22 cellular contexts compared by ENCODE assay signal in the genomic region with DNA sequence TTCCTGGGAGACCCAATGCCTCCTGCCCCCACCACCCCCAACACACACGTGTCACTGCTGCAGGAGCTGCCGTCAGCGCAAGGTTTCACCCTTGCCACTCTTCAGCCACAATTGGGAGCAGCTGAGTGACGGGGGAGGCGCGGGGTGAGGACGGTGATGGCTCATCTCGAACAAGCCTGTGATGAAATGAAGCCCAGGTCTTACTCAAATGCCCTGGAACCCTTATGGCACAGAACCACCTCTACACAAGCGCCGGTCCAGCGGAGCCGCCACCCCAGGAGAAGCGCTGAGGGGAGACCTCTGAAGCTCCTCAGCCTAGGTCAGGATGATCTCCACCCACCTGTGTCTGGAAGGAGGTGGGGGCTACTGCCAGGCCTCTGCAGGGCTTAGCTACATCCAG. TPM values are rescaled to one million over a fixed set of nuclear protein-coding genes. Genes with fewer than 3 reads are reported as not detected.
DNase-seq lines count a peak whose midpoint lies in the region; ATAC-seq and TF ChIP-seq lines count a peak whose summit lies in the region.
"Had no signal": no experiment of that assay in that cellular context is flagged by ENCODE, and none has a peak within 500 bp of the region (broad histone marks: within the 10 kb centered on the region; RNA-seq: fewer than 3 reads in every experiment).

No MANE protein-coding gene starts in this region.

- H3K4ac ChIP-seq in IMR-90 (ENCODE audit: low read depth, low read length): no peak overlapping the region
- H3K4ac ChIP-seq in neuronal stem cell (ENCODE audit: low read length): no peak overlapping the region

- H2BK20ac ChIP-seq in IMR-90 (ENCODE audit: low read depth, low read length): no peak overlapping the region

- no peak overlapping the region for H3K56ac ChIP-seq in IMR-90 (ENCODE audit: extremely low read depth, insufficient read depth, low read length)

- H3K27me3 ChIP-seq in heart left ventricle: no peaks in the 10 kb centered on the region
- H3K27me3 ChIP-seq in IMR-90 (ENCODE audit: control insufficient read depth, insufficient read depth, low read length): no peaks in the 10 kb centered on the region
- H3K27me3 ChIP-seq in neuronal stem cell (ENCODE audit: control insufficient read depth in 3 of 3, insufficient read depth in 3 of 3, low read depth in 1 of 3, low read length in 3 of 3): no peaks in the 10 kb centered on the region
- H3K27me3 ChIP-seq in mammary epithelial cell (ENCODE audit: insufficient read depth, low read length): no peaks in the 10 kb centered on the region
- H3K27me3 ChIP-seq: BE2C; BLaER1 treated with 17β-estradiol and CSF1 and Interleukin-3, amounts not matched to agents 10 nM and 100 nM had no signal

- no peak overlapping the region for H4K5ac ChIP-seq in IMR-90 (ENCODE audit: low read depth, low read length)

- POLR2A ChIA-PET in IMR-90 (lab: Charles Lee; ENCODE audit: unreplicated experiment): no interaction called here

- H3K18ac ChIP-seq in IMR-90 (ENCODE audit: low read depth, low read length) (no peak overlapping the region), neuronal stem cell (ENCODE audit: low read length) (no peak overlapping the region)

- H3K9me3 ChIP-seq in heart left ventricle (no peaks in the 10 kb centered on the region), IMR-90 (ENCODE audit: control insufficient read depth, insufficient read depth, low read length) (no peaks in the 10 kb centered on the region), neuronal stem cell (replicated peaks in 1 of 2; ENCODE audit: control insufficient read depth in 2 of 2, insufficient read depth in 1 of 2, low read depth in 1 of 2, low read length in 2 of 2) (no peaks in the 10 kb centered on the region), mammary epithelial cell (replicated peaks; ENCODE audit: insufficient read depth, low read length) (no peaks in the 10 kb centered on the region)
- H3K9me3 ChIP-seq: A549; BE2C; BLaER1 treated with 17β-estradiol and CSF1 and Interleukin-3, amounts not matched to agents 10 nM and 100 nM; HAP-1 had no signal

- no peaks in the 10 kb centered on the region for H3K79me2 ChIP-seq in mammary epithelial cell (ENCODE audit: insufficient read depth, low read length)

- no peaks in the 10 kb centered on the region for H3K9me1 ChIP-seq in IMR-90 (ENCODE audit: insufficient read depth, low read length)

- H4K20me1 ChIP-seq in IMR-90 (ENCODE audit: insufficient read depth, low read length) (no peaks in the 10 kb centered on the region; the same call in 1 of the 2 replicates), mammary epithelial cell (ENCODE audit: insufficient read depth, low read length) (no peaks in the 10 kb centered on the region)

- H3K27ac ChIP-seq in heart left ventricle (no peak overlapping the region), IMR-90 (ENCODE audit: insufficient read depth, low read length) (no peak overlapping the region), neuronal stem cell (replicated peaks; ENCODE audit: low read length) (no peak overlapping the region), mammary epithelial cell (ENCODE audit: insufficient read depth, low read depth, low read length) (no peak overlapping the region)
- H3K27ac ChIP-seq: A549; BLaER1 treated with 17β-estradiol and CSF1 and Interleukin-3, amounts not matched to agents 10 nM and 100 nM had no signal

- H2AK5ac ChIP-seq in IMR-90 (ENCODE audit: low read depth, low read length): no peak overlapping the region
- H2AK5ac ChIP-seq in neuronal stem cell (ENCODE audit: low read depth, low read length): no peak overlapping the region

- no peak overlapping the region for H4K91ac ChIP-seq in IMR-90 (ENCODE audit: insufficient read depth, low read depth, low read length)
- H4K91ac ChIP-seq in neuronal stem cell (ENCODE audit: low read depth, low read length, poor library complexity): no peak overlapping the region

- H3K23ac ChIP-seq in IMR-90 (ENCODE audit: low read depth, low read length) (no peak overlapping the region), neuronal stem cell (ENCODE audit: low read depth, low read length, poor library complexity) (peak overlapping the region; percentile 85)

- TF ChIP-seq POLR2A in heart left ventricle (IDR thresholded peaks at IDR 0.05) (no peak), IMR-90 (IDR thresholded peaks at IDR 0.05; ENCODE audit: low read depth, low read length) (no peak)

- BruUV-seq in IMR-90 (replicated peaks; lab: Mats Ljungman, UMichigan) (no TSS peak), mammary epithelial cell (replicated peaks; lab: Mats Ljungman, UMichigan) (no TSS peak)

- dilution Hi-C loops in IMR-90 (cut with HindIII; ENCODE audit: low sequenced_read_pairs, unreplicated experiment): no loop called here
- dilution Hi-C loops in mammary epithelial cell (cut with HindIII; ENCODE audit: low sequenced_read_pairs): no loop called here

- H2BK15ac ChIP-seq in IMR-90 (ENCODE audit: low read depth, low read length) (no peak overlapping the region), neuronal stem cell (ENCODE audit: low read length) (no peak overlapping the region)

- H2BK120ac ChIP-seq in IMR-90 (ENCODE audit: low read depth, low read length): no peak overlapping the region
- H2BK120ac ChIP-seq in neuronal stem cell (ENCODE audit: low read depth, low read length): no peak overlapping the region

- intact Hi-C loops in Right ventricle myocardium superior (cut with DNase I): loop anchor here (10.0 kb wide), 1 partner anchor 62 kb away; no protein-coding TSS in a partner anchor
- intact Hi-C loops in heart left ventricle (cut with DNase I): loop anchor here in 2 of 10 donors (10.0 kb wide), 1 partner anchor 62 kb away; no protein-coding TSS in a partner anchor
- intact Hi-C loops in IMR-90 (cut with micrococcal nuclease): no loop called here
- intact Hi-C loops in mammary epithelial cell (cut with micrococcal nuclease): no loop called here

- H3K4me3 ChIP-seq in heart left ventricle (no peak overlapping the region), IMR-90 (ENCODE audit: insufficient read depth, low read depth, low read length) (no peak overlapping the region), neuronal stem cell (ENCODE audit: low read length in 2 of 2) (no peak overlapping the region), mammary epithelial cell (replicated peaks in 1 of 3; ENCODE audit: insufficient read depth in 1 of 3, low read depth in 2 of 3, low read length in 3 of 3) (no peak overlapping the region)
- H3K4me3 ChIP-seq: A549; BLaER1 treated with 17β-estradiol and CSF1 and Interleukin-3, amounts not matched to agents 10 nM and 100 nM; HAP-1 had no signal

- H3K79me1 ChIP-seq in IMR-90 (ENCODE audit: low read depth in 1 of 2, low read length in 2 of 2): peaks cover 0 to 7% of the 10 kb centered on the region in 2 experiments; a peak in 1 of 4 replicates
- H3K79me1 ChIP-seq in neuronal stem cell (ENCODE audit: low read depth, low read length): peaks cover 9% of the 10 kb centered on the region

- DNase-seq in Right ventricle myocardium superior (peak; percentile 22), heart left ventricle (no peak), IMR-90 (no peak), neuronal stem cell (ENCODE audit: low spot score) (no peak), T1000 (lab: John Stamatoyannopoulos, UW) (no peak), mammary epithelial cell (no peak), globus pallidus (ENCODE audit: low spot score) (no peak)
- DNase-seq: 8988T; ACHN; AML-193; BE2C; CD4-positive, alpha-beta T cell; CD8-positive, alpha-beta memory T cell; DMS 273 treated with DMSO at 0.1 percent for 48 hours; DMS79; EL; GDM1; GOT3; HFFc6 had no signal

- CTCF ChIA-PET in IMR-90 (lab: Yijun Ruan, JAX): interaction anchor here (0.6 kb wide), 1 partner anchor 27 kb away, joined by 3 read pairs; no protein-coding TSS in a partner anchor
- CTCF ChIA-PET in mammary epithelial cell (lab: Charles Lee; ENCODE audit: low non-redundant PET): no interaction called here

- 94 to 95% (median 95%) methylated on average over 13 of the region's 13 CpGs for WGBS in heart left ventricle, 4 donors
- 100% methylated on average over 2 of the region's 13 CpGs; no CpG with 5 or more reads in 1 of the 2 experiments for WGBS in IMR-90 (ENCODE audit: extremely low coverage in 2 of 2, insufficient read length in 1 of 2), 2 experiments
- WGBS in neuronal stem cell (ENCODE audit: extremely low coverage in 2 of 2, insufficient read length in 2 of 2, insufficient replicate concordance in 1 of 2), 2 donors: no CpG with 5 or more reads among the region's 13 CpGs
- WGBS in mammary epithelial cell (ENCODE audit: low coverage, missing lambda C conversion rate): 100% methylated on average over 6 of the region's 13 CpGs

- no peak for TF ChIP-seq CTCF in heart left ventricle (IDR thresholded peaks at IDR 0.05)
- TF ChIP-seq CTCF in IMR-90 (conservative IDR thresholded peaks at IDR 0.05; ENCODE audit: low read depth, low read length): no peak
- no peak for TF ChIP-seq CTCF in mammary epithelial cell (conservative IDR thresholded peaks at IDR 0.05 in 1 of 2, IDR thresholded peaks at IDR 0.05 in 1 of 2; ENCODE audit: extremely low read depth in 1 of 2, insufficient read depth in 1 of 2, low read depth in 1 of 2, low read length in 2 of 2)

- H3K9ac ChIP-seq in IMR-90 (ENCODE audit: low read depth, low read length) (no peak overlapping the region), neuronal stem cell (ENCODE audit: low read depth, low read length, poor library complexity) (no peak overlapping the region), mammary epithelial cell (ENCODE audit: insufficient read depth, low read length) (no peak overlapping the region)
- H3K9ac ChIP-seq: BLaER1 treated with 17β-estradiol and CSF1 and Interleukin-3, amounts not matched to agents 10 nM and 100 nM had no signal

- no peak overlapping the region for H4K8ac ChIP-seq in IMR-90 (ENCODE audit: low read depth in 2 of 2, low read length in 2 of 2)
- no peak overlapping the region for H4K8ac ChIP-seq in neuronal stem cell (ENCODE audit: low read depth, low read length)

- H3K4me1 ChIP-seq in heart left ventricle (no peaks in the 10 kb centered on the region), IMR-90 (ENCODE audit: control insufficient read depth, insufficient read depth, low read length) (no peaks in the 10 kb centered on the region), neuronal stem cell (ENCODE audit: control insufficient read depth in 2 of 2, insufficient read depth in 1 of 2, low read depth in 1 of 2, low read length in 2 of 2) (no peaks in the 10 kb centered on the region), mammary epithelial cell (ENCODE audit: insufficient read depth, low read length) (no peaks in the 10 kb centered on the region)
- H3K4me1 ChIP-seq: A549; BE2C; BLaER1 treated with 17β-estradiol and CSF1 and Interleukin-3, amounts not matched to agents 10 nM and 100 nM; HAP-1 had no signal

- in situ Hi-C loops in IMR-90 (cut with MboI; ENCODE audit: low sequenced_read_pairs) (no loop called here), mammary epithelial cell (cut with MboI; ENCODE audit: low sequenced_read_pairs in 2 of 2) (no loop called here)

- no peak overlapping the region for H3K4me2 ChIP-seq in IMR-90 (ENCODE audit: low read depth, low read length)
- no peak overlapping the region for H3K4me2 ChIP-seq in neuronal stem cell (ENCODE audit: insufficient read depth, low read length, poor library complexity, severe bottlenecking)
- no peak overlapping the region for H3K4me2 ChIP-seq in mammary epithelial cell (ENCODE audit: insufficient read depth, low read depth, low read length)
- H3K4me2 ChIP-seq: A549; BLaER1 treated with 17β-estradiol and CSF1 and Interleukin-3, amounts not matched to agents 10 nM and 100 nM had no signal

- H2AFZ ChIP-seq in IMR-90 (replicated peaks; ENCODE audit: low read length, poor library complexity) (no peak overlapping the region), neuronal stem cell (ENCODE audit: low read length) (no peak overlapping the region), mammary epithelial cell (ENCODE audit: low read depth, low read length) (no peak overlapping the region)

- ATAC-seq in Right ventricle myocardium superior (ENCODE audit: poor library complexity): no peak
- ATAC-seq in heart left ventricle: no peak
- no peak for ATAC-seq in IMR-90 (ENCODE audit: low read depth)
- ATAC-seq: A549 had no signal

- H2BK5ac ChIP-seq in IMR-90 (ENCODE audit: low read depth, low read length, poor library complexity, severe bottlenecking) (no peak overlapping the region), neuronal stem cell (ENCODE audit: low read length) (no peak overlapping the region)

- no peak overlapping the region for H2BK12ac ChIP-seq in neuronal stem cell (ENCODE audit: low read length)

- no peak overlapping the region for H3K14ac ChIP-seq in IMR-90 (replicated peaks; ENCODE audit: low read depth, low read length)
- H3K14ac ChIP-seq in neuronal stem cell (ENCODE audit: low read length): no peak overlapping the region

- H2AK9ac ChIP-seq in IMR-90 (replicated peaks; ENCODE audit: low read depth, low read length, poor library complexity): peak overlapping the region; percentile 16

- no peak for TF ChIP-seq RAD21 in IMR-90 (IDR thresholded peaks at IDR 0.05; ENCODE audit: low read length)

- H3K36me3 ChIP-seq in heart left ventricle (peaks cover 0 to 60% (median 38%) of the 10 kb centered on the region in 9 donors), IMR-90 (ENCODE audit: control insufficient read depth, insufficient read depth, low read length) (peaks cover 32% of the 10 kb centered on the region), neuronal stem cell (replicated peaks in 1 of 2; ENCODE audit: control insufficient read depth in 2 of 2, insufficient read depth in 2 of 2, low read length in 2 of 2) (peaks cover 52 to 59% of the 10 kb centered on the region in 2 donors), mammary epithelial cell (ENCODE audit: insufficient read depth, low read length) (peaks cover 17% of the 10 kb centered on the region)

RNA-seq across cellular contexts. Expression of gene PDIA4, which starts 25.7 kb away (rescaled TPM):
- 32.2 TPM for total RNA-seq in Right ventricle myocardium superior
- 10 to 100 TPM; 20.9 to 67.7 (median 33.1) TPM for total RNA-seq in heart left ventricle
- 10 to 100 TPM in 1 of 2 donors, 1 to 10 TPM in 1; 8.4 to 84.4 TPM for polyA plus RNA-seq in heart left ventricle
- 277 and 304 TPM in 2 replicates for total RNA-seq in IMR-90 (2012; rRNA removed)
- 221 and 241 TPM in 2 replicates for polyA plus RNA-seq in IMR-90 (2012; rRNA removed)
- polyA plus RNA-seq in IMR-90 (2012; cell fraction: cytosol; rRNA removed): 143 and 192 TPM in 2 replicates
- polyA plus RNA-seq in IMR-90 (2012; cell fraction: nucleus; rRNA removed; ENCODE audit: low replicate concordance): 74.7 and 103 TPM in 2 replicates
- 93.1 TPM for polyA plus RNA-seq in neuronal stem cell (2013, experiment 1 of 2)
- 94.2 TPM for polyA plus RNA-seq in neuronal stem cell (2013, experiment 2 of 2)
- 100 to 1,000 TPM; 175 to 189 TPM for total RNA-seq in mammary epithelial cell
- 194 TPM for polyA plus RNA-seq in mammary epithelial cell
- 145 TPM for polyA minus RNA-seq in mammary epithelial cell
